1 cellular context compared by ENCODE assay signal in genomic region chr2:231685349-231686191, GRCh38.
A peak's percentile ranks its signal among the peaks of the same experiment; 100 is the strongest.
TF ChIP-seq lines count a peak whose summit lies in the region.

No MANE protein-coding gene starts in this region.

TF ChIP-seq in HepG2, 621 proteins besides CTCF, POLR2A, EP300 and RAD21 (continued from another document and continues in another):
- peak; percentile 73; the same call in 1 of the 2 replicates for TF ChIP-seq HINFP (CRISPR knock-in tag; IDR thresholded peaks at IDR 0.05; ENCODE audit: low read depth)
- peak; percentile 89; the same call in 1 of the 2 replicates for TF ChIP-seq HIC2 (CRISPR knock-in tag; IDR thresholded peaks at IDR 0.05; ENCODE audit: low read depth)
- TF ChIP-seq BRD4 (CRISPR knock-in tag; IDR thresholded peaks at IDR 0.05), result no peak
- no peak for TF ChIP-seq RARA (CRISPR knock-in tag; IDR thresholded peaks at IDR 0.05)
- TF ChIP-seq ZNF280D (CRISPR knock-in tag; IDR thresholded peaks at IDR 0.05), result no peak
- TF ChIP-seq HOMEZ (CRISPR knock-in tag; IDR thresholded peaks at IDR 0.05; ENCODE audit: low read depth), result peak; percentile 34; the same call in 1 of the 2 replicates
- TF ChIP-seq MED8 (CRISPR knock-in tag; IDR thresholded peaks at IDR 0.05; ENCODE audit: insufficient replicate concordance), result no peak
- TF ChIP-seq IRX3 (CRISPR knock-in tag; IDR thresholded peaks at IDR 0.05; ENCODE audit: borderline replicate concordance, low read depth), result no peak
- no peak for TF ChIP-seq ZNF83 (CRISPR knock-in tag; IDR thresholded peaks at IDR 0.05; ENCODE audit: borderline replicate concordance)
- TF ChIP-seq ZNF274 (CRISPR knock-in tag; IDR thresholded peaks at IDR 0.05), result peak; percentile 60
- TF ChIP-seq SNRNP70 (IDR thresholded peaks at IDR 0.05; ENCODE audit: low read depth, low read length), result no peak
- TF ChIP-seq SAFB2 (CRISPR knock-in tag; IDR thresholded peaks at IDR 0.05; ENCODE audit: borderline replicate concordance, low read depth), result no peak
- no peak for TF ChIP-seq SRF (IDR thresholded peaks at IDR 0.05; ENCODE audit: low read depth, low read length)
- 0 out of 2 replicates have a peak, but pooled peaks have one; percentile 39 for TF ChIP-seq ZGPAT (CRISPR knock-in tag; IDR thresholded peaks at IDR 0.05)
- peak; percentile 54; the same call in 1 of the 2 replicates for TF ChIP-seq IRF9 (CRISPR knock-in tag; IDR thresholded peaks at IDR 0.05; ENCODE audit: borderline replicate concordance)
- TF ChIP-seq BORCS8-MEF2B (CRISPR knock-in tag; IDR thresholded peaks at IDR 0.05), result 0 out of 2 replicates have a peak, but pooled peaks have one; percentile 16
- TF ChIP-seq SIX4 (CRISPR knock-in tag; IDR thresholded peaks at IDR 0.05), result no peak
- no peak for TF ChIP-seq ZBTB46 (CRISPR knock-in tag; IDR thresholded peaks at IDR 0.05; ENCODE audit: borderline replicate concordance)
- peak; percentile 78 for TF ChIP-seq GATAD1 (CRISPR knock-in tag; IDR thresholded peaks at IDR 0.05)
- TF ChIP-seq ZFX (CRISPR knock-in tag; IDR thresholded peaks at IDR 0.05; ENCODE audit: low read depth), result peak; percentile 40; the same call in 1 of the 2 replicates
- TF ChIP-seq ZNF468 (CRISPR knock-in tag; IDR thresholded peaks at IDR 0.05), result no peak
- peak; percentile 69 for TF ChIP-seq TFE3 (CRISPR knock-in tag; IDR thresholded peaks at IDR 0.05)
- peak; percentile 52; the same call in 1 of the 2 replicates for TF ChIP-seq SAP130 (CRISPR knock-in tag; IDR thresholded peaks at IDR 0.05; ENCODE audit: low read depth)
- TF ChIP-seq PBX2 (CRISPR knock-in tag; IDR thresholded peaks at IDR 0.05), result no peak
- peak; percentile 71 for TF ChIP-seq ZMYM3 (CRISPR knock-in tag; IDR thresholded peaks at IDR 0.05)
- TF ChIP-seq ZBED4 (CRISPR knock-in tag; IDR thresholded peaks at IDR 0.05; ENCODE audit: borderline replicate concordance), result no peak
- no peak for TF ChIP-seq CEBPG (CRISPR knock-in tag; IDR thresholded peaks at IDR 0.05)
- no peak for TF ChIP-seq ZNF136 (CRISPR knock-in tag; IDR thresholded peaks at IDR 0.05; ENCODE audit: low read depth)
- TF ChIP-seq ZNF772 (CRISPR knock-in tag; IDR thresholded peaks at IDR 0.05), result 0 out of 2 replicates have a peak, but pooled peaks have one; percentile 29
- no peak for TF ChIP-seq ELK4 (CRISPR knock-in tag; IDR thresholded peaks at IDR 0.05; ENCODE audit: borderline replicate concordance)
- no peak for TF ChIP-seq ZNF749 (CRISPR knock-in tag; IDR thresholded peaks at IDR 0.05; ENCODE audit: borderline replicate concordance)
- TF ChIP-seq ZNF781 (CRISPR knock-in tag; IDR thresholded peaks at IDR 0.05; ENCODE audit: borderline replicate concordance, not compliant biosample characterization), result no peak
- no peak for TF ChIP-seq FOXA1 (IDR thresholded peaks at IDR 0.05)
- 0 out of 2 replicates have a peak, but pooled peaks have one; percentile 4 for TF ChIP-seq FOXA1 (CRISPR knock-in tag; IDR thresholded peaks at IDR 0.05)
- TF ChIP-seq KAT2B (IDR thresholded peaks at IDR 0.05; ENCODE audit: borderline replicate concordance, low read depth, low read length), result no peak
